25 cellular contexts compared by ENCODE assay signal in genomic region chr2:43507137-43507536, GRCh38.
DNase-seq lines count a peak whose midpoint lies in the region; ATAC-seq and TF ChIP-seq lines count a peak whose summit lies in the region.
"Had no signal": no experiment of that assay in that cellular context is flagged by ENCODE, and none has a peak within 500 bp of the region (broad histone marks: within the 10 kb centered on the region; RNA-seq: fewer than 3 reads in every experiment).

No MANE protein-coding gene starts in this region.

- CTCF ChIA-PET in PC-3 (lab: Charles Lee) (no interaction called here), mammary epithelial cell (lab: Charles Lee; ENCODE audit: low non-redundant PET) (interaction anchor here (0.6 kb wide), 1 partner anchor 278 kb away, joined by 4 read pairs; no protein-coding TSS in a partner anchor), SK-N-SH (lab: Yijun Ruan, JAX) (interaction anchor here (0.7 to 1.1 kb wide), 3 partner anchors 13 to 533 kb away, joined by 3 to 4 read pairs (median 3); no protein-coding TSS in a partner anchor)

- H3K27me3 ChIP-seq in PC-3 (ENCODE audit: low read length) (no peaks in the 10 kb centered on the region), mammary epithelial cell (ENCODE audit: insufficient read depth, low read length) (no peaks in the 10 kb centered on the region), SK-N-SH (ENCODE audit: insufficient read depth) (no peaks in the 10 kb centered on the region)
- H3K27me3 ChIP-seq: dorsolateral prefrontal cortex, hepatocyte, neutrophil had no signal

- H3K9ac ChIP-seq in PC-3 (ENCODE audit: low read length) = no peak overlapping the region
- H3K9ac ChIP-seq in mammary epithelial cell (ENCODE audit: insufficient read depth, low read length) = no peak overlapping the region
- no peak overlapping the region for H3K9ac ChIP-seq in SK-N-SH

- intact Hi-C loops in PC-3 (cut with micrococcal nuclease) = no loop called here
- intact Hi-C loops in mammary epithelial cell (cut with micrococcal nuclease) = no loop called here

- H3K4me3 ChIP-seq in PC-3 (ENCODE audit: low read length) = no peak overlapping the region
- H3K4me3 ChIP-seq in mammary epithelial cell (replicated peaks in 1 of 3; ENCODE audit: insufficient read depth in 1 of 3, low read depth in 2 of 3, low read length in 3 of 3) = no peak overlapping the region
- H3K4me3 ChIP-seq in SK-N-SH (ENCODE audit: low read depth in 2 of 2, low read length in 1 of 2) = no peak overlapping the region
- H3K4me3 ChIP-seq: dorsolateral prefrontal cortex, hepatocyte, lower lobe of right lung, thoracic aorta had no signal

- no peaks in the 10 kb centered on the region for H4K20me1 ChIP-seq in PC-3 (ENCODE audit: low read length)
- H4K20me1 ChIP-seq in mammary epithelial cell (ENCODE audit: insufficient read depth, low read length) = no peaks in the 10 kb centered on the region
- H4K20me1 ChIP-seq in SK-N-SH (ENCODE audit: insufficient read depth) = no peaks in the 10 kb centered on the region

- H3K9me3 Mint-ChIP-seq in mesothelial cell of epicardium = no peaks in the 10 kb centered on the region

- 55% methylated on average over 2 of the region's 2 CpGs for WGBS in mammary epithelial cell (ENCODE audit: low coverage, missing lambda C conversion rate)
- WGBS in SK-N-SH (ENCODE audit: low lambda C conversion rate) = 83% methylated on average over 2 of the region's 2 CpGs

- H3F3A ChIP-seq in PC-3 (ENCODE audit: low read length, unreplicated experiment) (no peaks in the 10 kb centered on the region), SK-N-SH (replicated peaks; ENCODE audit: insufficient read depth) (peaks cover 11% of the 10 kb centered on the region)

- TF ChIP-seq EP300 in SK-N-SH (IDR thresholded peaks at IDR 0.05; ENCODE audit: borderline replicate concordance in 1 of 2, low read depth in 1 of 2, low read length in 1 of 2) = no peak

- DNase-seq in activated CD4-positive, CD25-positive, alpha-beta regulatory T cell treated with anti-CD3 and anti-CD28 coated beads, Interleukin-2, amount 50 U/mL, for 72 hours = no peak
- DNase-seq in PC-3 = peak; percentile 72
- peak; percentile 59 for DNase-seq in mammary epithelial cell
- DNase-seq in mesothelial cell of epicardium (ENCODE audit: low spot score in 2 of 2, unreplicated experiment in 2 of 2) = no peak
- no peak for DNase-seq in middle frontal gyrus (ENCODE audit: extremely low spot score, low spot score)
- DNase-seq in SK-N-SH = no peak
- no peak for DNase-seq in SKM-1 (lab: John Stamatoyannopoulos, UW; ENCODE audit: unreplicated experiment)
- DNase-seq: activated CD4-positive, alpha-beta T cell treated with anti-CD3 and anti-CD28 coated beads for 4 hours; activated naive CD4-positive, alpha-beta T cell treated with Interleukin-2 at 50 U/mL for 16 hours; aorta; dorsolateral prefrontal cortex; foreskin melanocyte; Karpas-422; lower lobe of right lung; NCI-H1092; NCI-H2029; NCI-H2227 treated with DMSO at 0.1 percent for 48 hours; NCI-H774; SIG-M5; T-helper 1 cell had no signal

- no peaks in the 10 kb centered on the region for H3K27me3 Mint-ChIP-seq in mesothelial cell of epicardium (ENCODE audit: low read depth)

- peak; percentile 46 to 50 for ATAC-seq in activated CD4-positive, CD25-positive, alpha-beta regulatory T cell treated with anti-CD3 and anti-CD28 coated beads, Interleukin-2, amount 50 U/mL, for 24 hours
- ATAC-seq in PC-3 = peak; percentile 99
- ATAC-seq: lower lobe of right lung had no signal

- H3K79me2 ChIP-seq in PC-3 (ENCODE audit: low read length) (no peaks in the 10 kb centered on the region), mammary epithelial cell (ENCODE audit: insufficient read depth, low read length) (no peaks in the 10 kb centered on the region), SK-N-SH (ENCODE audit: insufficient read depth) (no peaks in the 10 kb centered on the region)
- H3K79me2 ChIP-seq: hepatocyte had no signal

- peaks cover 12% of the 10 kb centered on the region for H3K4me1 ChIP-seq in PC-3 (ENCODE audit: insufficient read depth, low read length)
- H3K4me1 ChIP-seq in mammary epithelial cell (ENCODE audit: insufficient read depth, low read length) = peaks cover 10% of the 10 kb centered on the region
- H3K4me1 ChIP-seq in SK-N-SH (ENCODE audit: control insufficient read depth in 1 of 2, insufficient read depth in 2 of 2, low read depth in 1 of 2, low read length in 1 of 2) = peaks cover 0 to 15% of the 10 kb centered on the region in 2 experiments; a peak in 1 of 4 replicates
- H3K4me1 ChIP-seq: lower lobe of right lung had no signal

- no peaks in the 10 kb centered on the region for H3K9me3 ChIP-seq in PC-3 (ENCODE audit: low read length)
- H3K9me3 ChIP-seq in mammary epithelial cell (replicated peaks; ENCODE audit: insufficient read depth, low read length) = no peaks in the 10 kb centered on the region
- no peaks in the 10 kb centered on the region for H3K9me3 ChIP-seq in SK-N-SH
- H3K9me3 ChIP-seq: lower lobe of right lung, neutrophil, thoracic aorta had no signal

- H3K27ac Mint-ChIP-seq in mesothelial cell of epicardium = peak overlapping the region; percentile 40

- peaks cover 20% of the 10 kb centered on the region for H3K4me1 Mint-ChIP-seq in mesothelial cell of epicardium

- no peak overlapping the region for H3K4me3 Mint-ChIP-seq in mesothelial cell of epicardium

- H2AFZ ChIP-seq in PC-3 (ENCODE audit: low read length) (no peak overlapping the region), mammary epithelial cell (ENCODE audit: low read depth, low read length) (no peak overlapping the region), SK-N-SH (ENCODE audit: low read depth) (no peak overlapping the region)
- H2AFZ ChIP-seq: hepatocyte had no signal

- in situ Hi-C loops in mammary epithelial cell (cut with MboI; ENCODE audit: low sequenced_read_pairs in 2 of 2) = no loop called here

- no TSS peak for BruUV-seq in PC-3 (replicated peaks; lab: Mats Ljungman, UMichigan)
- no TSS peak for BruUV-seq in mammary epithelial cell (replicated peaks; lab: Mats Ljungman, UMichigan)

- H3K27ac ChIP-seq in PC-3 (ENCODE audit: low read length) (no peak overlapping the region), mammary epithelial cell (ENCODE audit: insufficient read depth, low read depth, low read length) (no peak overlapping the region), SK-N-SH (ENCODE audit: low read depth in 2 of 2, low read length in 1 of 2) (no peak overlapping the region)
- H3K27ac ChIP-seq: 22Rv1, dorsolateral prefrontal cortex, hepatocyte, lower lobe of right lung, neutrophil, thoracic aorta had no signal

- POLR2A ChIA-PET in PC-3 (lab: Charles Lee; ENCODE audit: unreplicated experiment) = interaction anchor here (0.5 kb wide), 1 partner anchor 34 kb away, joined by 6 read pairs; no protein-coding TSS in a partner anchor
- POLR2A ChIA-PET in SK-N-SH (lab: Yijun Ruan, JAX) = no interaction called here

- dilution Hi-C loops in mammary epithelial cell (cut with HindIII; ENCODE audit: low sequenced_read_pairs) = no loop called here

- no peak overlapping the region for H3K4me2 ChIP-seq in PC-3 (ENCODE audit: low read length)
- H3K4me2 ChIP-seq in mammary epithelial cell (ENCODE audit: insufficient read depth, low read depth, low read length) = no peak overlapping the region
- H3K4me2 ChIP-seq in SK-N-SH = no peak overlapping the region
- H3K4me2 ChIP-seq: hepatocyte had no signal

- H3K36me3 Mint-ChIP-seq in mesothelial cell of epicardium = peaks cover 7% of the 10 kb centered on the region

- TF ChIP-seq RAD21 in SK-N-SH (IDR thresholded peaks at IDR 0.05; ENCODE audit: low read length) = no peak

- H3K9me2 ChIP-seq in PC-3 (replicated peaks; ENCODE audit: low read length) (no peaks in the 10 kb centered on the region), SK-N-SH (no peaks in the 10 kb centered on the region)

- peaks cover 18% of the 10 kb centered on the region; the same call in 1 of the 2 replicates for H3K36me3 ChIP-seq in PC-3 (ENCODE audit: low read depth, low read length)
- H3K36me3 ChIP-seq in mammary epithelial cell (ENCODE audit: insufficient read depth, low read length) = peaks cover 16% of the 10 kb centered on the region
- H3K36me3 ChIP-seq in SK-N-SH (replicated peaks in 1 of 2; ENCODE audit: control insufficient read depth in 1 of 2, insufficient read depth in 2 of 2, low read length in 1 of 2) = peaks cover 18 to 40% of the 10 kb centered on the region in 2 experiments

- no peak for TF ChIP-seq CTCF in PC-3 (conservative IDR thresholded peaks at IDR 0.05; ENCODE audit: low read depth, low read length)
- no peak for TF ChIP-seq CTCF in mammary epithelial cell (conservative IDR thresholded peaks at IDR 0.05 in 1 of 2, IDR thresholded peaks at IDR 0.05 in 1 of 2; ENCODE audit: extremely low read depth in 1 of 2, insufficient read depth in 1 of 2, low read depth in 1 of 2, low read length in 2 of 2)
- no peak for TF ChIP-seq CTCF in mesothelial cell of epicardium (IDR thresholded peaks at IDR 0.05; ENCODE audit: unreplicated experiment)
- TF ChIP-seq CTCF in SK-N-SH (IDR thresholded peaks at IDR 0.05) = no peak

TF ChIP-seq in SK-N-SH, 30 proteins besides CTCF, POLR2A, EP300 and RAD21 (continues in another document):
- no peak for TF ChIP-seq CHD2 (IDR thresholded peaks at IDR 0.05; ENCODE audit: low read length, partially characterized antibody)
- TF ChIP-seq SIN3A (IDR thresholded peaks at IDR 0.05; ENCODE audit: borderline replicate concordance, low read depth, low read length) = no peak
- no peak for TF ChIP-seq MAX (IDR thresholded peaks at IDR 0.05; ENCODE audit: low read depth)
- no peak for TF ChIP-seq TEAD4 (IDR thresholded peaks at IDR 0.05; ENCODE audit: borderline replicate concordance, insufficient read depth)
- no peak for TF ChIP-seq IRF3 (IDR thresholded peaks at IDR 0.05; ENCODE audit: low read depth, low read length)
- TF ChIP-seq SMC3 (IDR thresholded peaks at IDR 0.05; ENCODE audit: low read depth, low read length) = no peak
- TF ChIP-seq TCF12 (IDR thresholded peaks at IDR 0.05) = no peak
- TF ChIP-seq TAF1 (IDR thresholded peaks at IDR 0.05; ENCODE audit: borderline replicate concordance, low read depth, low read length) = no peak

Comparison
In these comparisons a context has a peak if more than half of its experiments do, and no peak if none do; other contexts are left out.
1. DNase-seq: peak in PC-3 (single experiment) and mammary epithelial cell (single experiment); none in activated CD4-positive, CD25-positive, alpha-beta regulatory T cell treated with anti-CD3 and anti-CD28 coated beads, Interleukin-2, amount 50 U/mL, for 72 hours (single experiment), mesothelial cell of epicardium (0 of 2), middle frontal gyrus (single experiment), SK-N-SH (single experiment) and SKM-1 (single experiment).